In the genomic region with DNA sequence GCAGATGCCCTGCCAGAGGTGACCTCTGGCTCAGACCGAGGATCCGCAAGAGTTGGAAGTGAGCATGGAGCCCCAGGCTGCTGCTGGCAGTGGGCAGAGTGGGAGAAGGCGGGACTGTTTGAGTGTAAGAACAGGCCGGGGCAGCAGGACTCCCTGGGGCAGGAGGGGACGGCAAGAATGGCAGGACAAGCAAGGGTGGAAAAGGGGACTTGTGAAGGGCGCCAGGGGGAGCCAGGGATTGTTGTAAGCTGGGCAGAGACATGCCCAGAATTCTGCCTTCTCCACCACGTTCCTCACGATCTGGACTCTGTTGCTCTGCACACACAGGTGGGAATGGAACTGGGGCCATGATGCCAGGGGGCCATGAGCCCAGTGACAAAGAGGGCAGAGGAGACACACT, we compare ENCODE assay signal across 24 cellular contexts.
"Had no signal": no experiment of that assay in that cellular context is flagged by ENCODE, and none has a peak within 500 bp of the region (broad histone marks: within the 10 kb centered on the region; RNA-seq: fewer than 3 reads in every experiment).

No MANE protein-coding gene starts in this region.

- H3K9ac ChIP-seq: KMS-11, SK-N-SH had no signal

- DNase-seq: MV-4-11, NCI-H1048, NCI-H1105, NCI-H1417, NCI-H1436 treated with DMSO at 0.1 percent for 48 hours, NCI-H1694 treated with DMSO at 0.1 percent for 48 hours, NCI-H2029, NCI-H2081 treated with DMSO at 0.1 percent for 48 hours, NCI-H2171, NCI-H226, NCI-H446, NCI-H510A, NCI-H524 treated with DMSO at 0.1 percent for 48 hours, NCI-H69, NCI-H774, PC-3, SHP77, SK-N-SH, SW 1271 had no signal

- ATAC-seq: K562, Panc1, PC-3 had no signal

- H3K4me2 ChIP-seq: KMS-11, SK-N-SH had no signal

- H3K27ac ChIP-seq: KMS-11, RWPE1 had no signal

- H3K9me3 ChIP-seq: SK-N-SH had no signal

- H3K4me3 ChIP-seq: K562 had no signal

- H3K36me3 Mint-ChIP-seq: IgD-negative memory B cell had no signal

- H3K27ac Mint-ChIP-seq: IgD-negative memory B cell had no signal

- H3K9me3 Mint-ChIP-seq: IgD-negative memory B cell had no signal

- H3K9me2 ChIP-seq: SK-N-SH had no signal
